12 cellular contexts compared by ENCODE assay signal in the genomic region with DNA sequence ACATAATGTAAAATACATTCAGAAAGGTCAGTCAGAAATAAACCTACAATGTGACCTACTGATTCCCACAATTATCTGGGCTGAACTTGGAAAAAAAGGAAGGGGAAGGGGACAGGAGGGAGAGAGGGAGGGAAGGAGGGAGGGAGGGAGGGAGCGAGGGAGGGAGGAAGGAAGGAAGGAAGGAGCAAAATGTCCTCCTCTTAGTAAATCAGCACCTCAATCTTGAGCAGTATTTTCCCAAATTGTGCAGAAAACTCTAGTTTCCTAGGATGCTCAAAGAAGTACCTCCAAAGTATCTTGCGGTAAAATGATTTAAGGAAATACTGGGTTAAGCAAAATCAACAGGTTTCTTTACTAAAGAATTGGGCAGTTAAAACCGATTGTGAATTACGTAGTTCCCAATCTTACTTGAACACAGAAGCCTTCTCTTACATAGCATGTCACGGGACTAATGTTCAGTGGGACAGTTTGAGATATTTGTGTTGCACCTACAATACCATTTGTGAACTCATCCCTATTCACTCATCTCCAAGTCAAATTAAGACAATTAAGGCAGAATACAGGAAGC. TPM values are rescaled to one million over a fixed set of nuclear protein-coding genes. Genes with fewer than 3 reads are reported as not detected.
DNase-seq lines count a peak whose midpoint lies in the region; ATAC-seq and TF ChIP-seq lines count a peak whose summit lies in the region.
"Had no signal": no experiment of that assay in that cellular context is flagged by ENCODE, and none has a peak within 500 bp of the region (broad histone marks: within the 10 kb centered on the region; RNA-seq: fewer than 3 reads in every experiment).

No MANE protein-coding gene starts in this region.

- peaks cover 3 to 8% of the 10 kb centered on the region in 2 donors for H3K36me3 Mint-ChIP-seq in activated T-cell treated with anti-CD3 and anti-CD28 coated beads, Interleukin-2, amount 50 U/mL, for 72 hours (ENCODE audit: insufficient read depth in 2 of 2)
- H3K36me3 Mint-ChIP-seq in activated CD4-positive, alpha-beta memory T cell treated with anti-CD3 and anti-CD28 coated beads for 36 hours: peaks cover 9% of the 10 kb centered on the region

- POLR2A ChIA-PET in activated CD4-positive, alpha-beta memory T cell treated with anti-CD3 and anti-CD28 coated beads for 36 hours (lab: Charles Lee): no interaction called here

- CTCF ChIA-PET in activated CD4-positive, alpha-beta memory T cell treated with anti-CD3 and anti-CD28 coated beads for 36 hours (lab: Charles Lee): no interaction called here

- H3K27ac Mint-ChIP-seq in activated T-cell treated with anti-CD3 and anti-CD28 coated beads, Interleukin-2, amount 50 U/mL, for 72 hours: peak overlapping the region; percentile 15
- H3K27ac Mint-ChIP-seq in activated CD4-positive, alpha-beta memory T cell treated with anti-CD3 and anti-CD28 coated beads for 36 hours: no peak overlapping the region
- H3K27ac Mint-ChIP-seq in stimulated activated naive CD8-positive, alpha-beta T cell treated with anti-CD3 and anti-CD28 coated beads, Interleukin-15, amount 100 ng/mL, for 72 hours: no peak overlapping the region
- H3K27ac Mint-ChIP-seq: CD14-positive monocyte had no signal

- peak overlapping the region; percentile 95 to 100 for H3K4me3 Mint-ChIP-seq in activated T-cell treated with anti-CD3 and anti-CD28 coated beads, Interleukin-2, amount 50 U/mL, for 72 hours
- H3K4me3 Mint-ChIP-seq in activated CD4-positive, alpha-beta memory T cell treated with anti-CD3 and anti-CD28 coated beads for 36 hours: peak overlapping the region; percentile 27
- peak overlapping the region; percentile 54 to 92 for H3K4me3 Mint-ChIP-seq in stimulated activated naive CD8-positive, alpha-beta T cell treated with anti-CD3 and anti-CD28 coated beads, Interleukin-15, amount 100 ng/mL, for 72 hours

- peak overlapping the region; percentile 15 to 82 for H3K4me3 ChIP-seq in foreskin fibroblast (ENCODE audit: low read depth in 1 of 2, low read length in 2 of 2)
- H3K4me3 ChIP-seq: body of pancreas had no signal

- DNase-seq in activated T-cell treated with anti-CD3 and anti-CD28 coated beads, Interleukin-2, amount 50 U/mL, for 72 hours: no peak
- DNase-seq in activated T-cell treated with anti-CD3 and anti-CD28 coated beads for 4 hours: no peak
- no peak for DNase-seq in activated CD4-positive, alpha-beta memory T cell treated with anti-CD3 and anti-CD28 coated beads for 36 hours
- DNase-seq in foreskin fibroblast: no peak
- DNase-seq in stimulated activated naive CD8-positive, alpha-beta T cell treated with anti-CD3 and anti-CD28 coated beads, Interleukin-15, amount 100 ng/mL, for 72 hours: no peak
- DNase-seq in SHP77 treated with DMSO at 0.1 percent for 48 hours (lab: John Stamatoyannopoulos, UW): no peak
- no peak for DNase-seq in Kasumi-1 (lab: John Stamatoyannopoulos, UW)
- DNase-seq: body of pancreas; MV-4-11; stimulated activated CD4-positive, alpha-beta T cell treated with anti-CD3 and anti-CD28 coated beads, Interleukin-2, amount 100 ng/mL, for 48 hours had no signal

- no peak for TF ChIP-seq CTCF in foreskin fibroblast (IDR thresholded peaks at IDR 0.05; ENCODE audit: low read depth, low read length)

- H3K27me3 Mint-ChIP-seq in activated T-cell treated with anti-CD3 and anti-CD28 coated beads, Interleukin-2, amount 50 U/mL, for 72 hours (ENCODE audit: low read depth): no peaks in the 10 kb centered on the region
- H3K27me3 Mint-ChIP-seq in activated CD4-positive, alpha-beta memory T cell treated with anti-CD3 and anti-CD28 coated beads for 36 hours: no peaks in the 10 kb centered on the region
- H3K27me3 Mint-ChIP-seq in stimulated activated naive CD8-positive, alpha-beta T cell treated with anti-CD3 and anti-CD28 coated beads, Interleukin-15, amount 100 ng/mL, for 72 hours: no peaks in the 10 kb centered on the region

- no peak for ATAC-seq in activated T-cell treated with anti-CD3 and anti-CD28 coated beads, Interleukin-2, amount 50 U/mL, for 72 hours (replicated peaks in 1 of 2)
- no peak for ATAC-seq in stimulated activated naive CD8-positive, alpha-beta T cell treated with anti-CD3 and anti-CD28 coated beads, Interleukin-15, amount 100 ng/mL, for 72 hours
- ATAC-seq in HG03571 (IDR thresholded peaks at IDR 0.05; ENCODE audit: unreplicated experiment): no peak
- ATAC-seq: body of pancreas had no signal

- H3K4me1 Mint-ChIP-seq in activated T-cell treated with anti-CD3 and anti-CD28 coated beads, Interleukin-2, amount 50 U/mL, for 72 hours (ENCODE audit: low read depth): peaks cover 65% of the 10 kb centered on the region
- H3K4me1 Mint-ChIP-seq in activated CD4-positive, alpha-beta memory T cell treated with anti-CD3 and anti-CD28 coated beads for 36 hours (ENCODE audit: low read depth): peaks cover 64% of the 10 kb centered on the region
- peaks cover 67% of the 10 kb centered on the region for H3K4me1 Mint-ChIP-seq in stimulated activated naive CD8-positive, alpha-beta T cell treated with anti-CD3 and anti-CD28 coated beads, Interleukin-15, amount 100 ng/mL, for 72 hours

- intact Hi-C loops in activated CD4-positive, alpha-beta memory T cell treated with anti-CD3 and anti-CD28 coated beads for 36 hours (cut with micrococcal nuclease): no loop called here

- H3K9me3 Mint-ChIP-seq in activated T-cell treated with anti-CD3 and anti-CD28 coated beads, Interleukin-2, amount 50 U/mL, for 72 hours: no peaks in the 10 kb centered on the region
- no peaks in the 10 kb centered on the region for H3K9me3 Mint-ChIP-seq in activated CD4-positive, alpha-beta memory T cell treated with anti-CD3 and anti-CD28 coated beads for 36 hours
- no peaks in the 10 kb centered on the region for H3K9me3 Mint-ChIP-seq in stimulated activated naive CD8-positive, alpha-beta T cell treated with anti-CD3 and anti-CD28 coated beads, Interleukin-15, amount 100 ng/mL, for 72 hours
- H3K9me3 Mint-ChIP-seq: CD14-positive monocyte had no signal

RNA-seq across cellular contexts. Expression of gene ZBTB41, which starts 3.6 kb away (rescaled TPM):
- 1 to 10 TPM; 6.1 to 7.4 TPM for total RNA-seq in activated T-cell treated with anti-CD3 and anti-CD28 coated beads, Interleukin-2, amount 50 U/mL, for 72 hours
- total RNA-seq in activated CD4-positive, alpha-beta memory T cell treated with anti-CD3 and anti-CD28 coated beads for 36 hours: 1 to 10 TPM; 5.7 to 5.8 TPM

RNA-seq across cellular contexts. Expression of gene ASPM, which starts 51.0 kb away (rescaled TPM):
- 10 to 100 TPM; 53.4 to 56.9 TPM for total RNA-seq in activated T-cell treated with anti-CD3 and anti-CD28 coated beads, Interleukin-2, amount 50 U/mL, for 72 hours
- 10 to 100 TPM; 46.4 to 48.8 TPM for total RNA-seq in activated CD4-positive, alpha-beta memory T cell treated with anti-CD3 and anti-CD28 coated beads for 36 hours

Comparison
In these comparisons a context has a peak if more than half of its experiments do, and no peak if none do; other contexts are left out.
1. H3K4me3 Mint-ChIP-seq: peak in every context shown above with its lines; median percentile 98 in activated T-cell treated with anti-CD3 and anti-CD28 coated beads, Interleukin-2, amount 50 U/mL, for 72 hours; 73 in stimulated activated naive CD8-positive, alpha-beta T cell treated with anti-CD3 and anti-CD28 coated beads, Interleukin-15, amount 100 ng/mL, for 72 hours; 27 in activated CD4-positive, alpha-beta memory T cell treated with anti-CD3 and anti-CD28 coated beads for 36 hours.